ENCODE assay signal across 17 cellular contexts in the genomic region with DNA sequence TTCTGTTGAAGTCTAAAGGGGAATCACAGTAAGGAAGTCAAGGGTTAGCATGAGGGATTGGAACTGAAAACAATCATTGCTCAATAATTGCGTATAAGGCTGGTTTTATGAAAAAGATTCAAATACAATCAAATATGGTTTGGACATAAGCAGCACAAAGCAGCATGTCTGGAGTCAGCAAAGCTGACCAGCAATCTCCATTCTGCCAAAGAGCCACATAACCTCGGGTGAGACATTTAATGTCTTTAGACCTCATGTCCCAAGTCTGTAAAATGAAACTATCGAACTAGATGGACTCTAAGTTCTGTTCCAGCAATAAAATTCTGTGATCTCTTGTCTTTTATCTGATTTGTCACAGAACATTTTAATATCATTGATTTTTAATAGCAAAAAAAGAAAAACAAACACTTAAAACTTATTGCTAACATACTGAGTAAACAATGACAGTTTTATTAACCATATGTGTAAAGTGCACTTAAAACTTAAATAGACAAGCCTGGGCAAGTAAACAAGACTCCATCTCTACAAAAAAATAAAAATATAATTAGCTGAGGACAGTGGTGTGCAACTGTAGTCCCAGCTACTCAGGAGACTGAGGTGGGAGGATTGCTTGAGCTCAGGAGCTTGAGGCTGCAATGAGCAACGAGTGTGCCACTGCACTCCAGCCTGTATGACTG.
"Had no signal": no experiment of that assay in that cellular context is flagged by ENCODE, and none has a peak within 500 bp of the region (broad histone marks: within the 10 kb centered on the region; RNA-seq: fewer than 3 reads in every experiment).

No MANE protein-coding gene starts in this region.

- H3K4me2 ChIP-seq: hepatocyte had no signal

- DNase-seq: activated CD4-positive, alpha-beta memory T cell treated with anti-CD3 and anti-CD28 coated beads, Interleukin-2, amount 10 ng/mL, durations not matched to agents 7 days and 5 days; activated CD4-positive, alpha-beta T cell treated with anti-CD3 and anti-CD28 coated beads for 4 hours; activated effector memory CD4-positive, alpha-beta T cell treated with anti-CD3 and anti-CD28 coated beads, Interleukin-2, amount 50 U/mL, for 16 hours; activated T-cell treated with anti-CD3 and anti-CD28 coated beads, Interleukin-2, amount 50 U/mL, for 24 hours; amniotic stem cell; body of pancreas; central memory CD4-positive, alpha-beta T cell; colonic mucosa; islet precursor cell; pancreas; stimulated activated naive CD8-positive, alpha-beta T cell treated with anti-CD3 and anti-CD28 coated beads, Interleukin-15, amount 100 ng/mL, for 72 hours had no signal

- H3K27me3 Mint-ChIP-seq: activated CD4-positive, alpha-beta memory T cell treated with anti-CD3 and anti-CD28 coated beads, Interleukin-2, amount 10 ng/mL, durations not matched to agents 7 days and 5 days; activated T-cell treated with anti-CD3 and anti-CD28 coated beads, Interleukin-2, amount 50 U/mL, for 24 hours; stimulated activated naive CD8-positive, alpha-beta T cell treated with anti-CD3 and anti-CD28 coated beads, Interleukin-15, amount 100 ng/mL, for 72 hours; type B pancreatic cell had no signal

- ATAC-seq: activated naive CD4-positive, alpha-beta T cell treated with anti-CD3 and anti-CD28 coated beads, Interleukin-2, amount 50 U/mL, for 72 hours; body of pancreas; pancreas; sciatic nerve; stimulated activated naive CD8-positive, alpha-beta T cell treated with anti-CD3 and anti-CD28 coated beads, Interleukin-15, amount 100 ng/mL, for 72 hours had no signal

- H3K27me3 ChIP-seq: body of pancreas, colonic mucosa, esophagus muscularis mucosa, hepatocyte, pancreas had no signal

- H3K4me3 Mint-ChIP-seq: activated CD4-positive, alpha-beta memory T cell treated with anti-CD3 and anti-CD28 coated beads, Interleukin-2, amount 10 ng/mL, durations not matched to agents 7 days and 5 days; activated T-cell treated with anti-CD3 and anti-CD28 coated beads, Interleukin-2, amount 50 U/mL, for 24 hours; neural crest cell; stimulated activated naive CD8-positive, alpha-beta T cell treated with anti-CD3 and anti-CD28 coated beads, Interleukin-15, amount 100 ng/mL, for 72 hours had no signal

- H3K9me3 ChIP-seq: body of pancreas, colonic mucosa, esophagus muscularis mucosa, pancreas had no signal

- H3K27ac Mint-ChIP-seq: activated CD4-positive, alpha-beta memory T cell treated with anti-CD3 and anti-CD28 coated beads, Interleukin-2, amount 10 ng/mL, durations not matched to agents 7 days and 5 days; activated naive CD4-positive, alpha-beta T cell treated with anti-CD3 and anti-CD28 coated beads, Interleukin-2, amount 50 U/mL, for 72 hours; activated T-cell treated with anti-CD3 and anti-CD28 coated beads, Interleukin-2, amount 50 U/mL, for 24 hours; stimulated activated naive CD8-positive, alpha-beta T cell treated with anti-CD3 and anti-CD28 coated beads, Interleukin-15, amount 100 ng/mL, for 72 hours; type B pancreatic cell had no signal

- H3K4me1 ChIP-seq: body of pancreas, colonic mucosa, pancreas had no signal

- H3K36me3 Mint-ChIP-seq: type B pancreatic cell had no signal

- H2AFZ ChIP-seq: hepatocyte had no signal

- H3K27ac ChIP-seq: body of pancreas, colonic mucosa, esophagus muscularis mucosa, hepatocyte, pancreas had no signal

- H3K9me3 Mint-ChIP-seq: activated CD4-positive, alpha-beta memory T cell treated with anti-CD3 and anti-CD28 coated beads, Interleukin-2, amount 10 ng/mL, durations not matched to agents 7 days and 5 days; activated T-cell treated with anti-CD3 and anti-CD28 coated beads, Interleukin-2, amount 50 U/mL, for 24 hours; stimulated activated naive CD8-positive, alpha-beta T cell treated with anti-CD3 and anti-CD28 coated beads, Interleukin-15, amount 100 ng/mL, for 72 hours; type B pancreatic cell had no signal

- H3K4me3 ChIP-seq: body of pancreas, colonic mucosa, esophagus muscularis mucosa, hepatocyte, pancreas had no signal

- H3K79me2 ChIP-seq: hepatocyte had no signal

- H3K36me3 ChIP-seq: colonic mucosa, esophagus muscularis mucosa, pancreas had no signal

- H3K4me1 Mint-ChIP-seq: activated CD4-positive, alpha-beta memory T cell treated with anti-CD3 and anti-CD28 coated beads, Interleukin-2, amount 10 ng/mL, durations not matched to agents 7 days and 5 days; stimulated activated naive CD8-positive, alpha-beta T cell treated with anti-CD3 and anti-CD28 coated beads, Interleukin-15, amount 100 ng/mL, for 72 hours had no signal
